22 cellular contexts compared by ENCODE assay signal in genomic region chr1:43286533-43286932, GRCh38. TPM values are rescaled to one million over a fixed set of nuclear protein-coding genes. Genes with fewer than 3 reads are reported as not detected.
"Had no signal": no experiment of that assay in that cellular context is flagged by ENCODE, and none has a peak within 500 bp of the region (broad histone marks: within the 10 kb centered on the region; RNA-seq: fewer than 3 reads in every experiment).

No MANE protein-coding gene starts in this region.

- H3K36me3 Mint-ChIP-seq: activated naive CD8-positive, alpha-beta T cell treated with anti-CD3 and anti-CD28 coated beads, Interleukin-2, amount 10 ng/mL, durations not matched to agents 7 days and 5 days had no signal

- H3K9ac ChIP-seq: parathyroid adenoma had no signal

- H3K9me3 Mint-ChIP-seq: activated CD4-positive, alpha-beta T cell treated with anti-CD3 and anti-CD28 coated beads, Interleukin-2, amount 10 ng/mL, durations not matched to agents 7 days and 5 days; activated naive CD8-positive, alpha-beta T cell treated with anti-CD3 and anti-CD28 coated beads, Interleukin-2, amount 10 ng/mL, durations not matched to agents 7 days and 5 days; activated T-helper 1 cell treated with anti-CD3 and anti-CD28 coated beads, Interleukin-12 subunit alpha, Interleukin-12 subunit beta, Interleukin-2, Interleukin-4 antibody, amounts not matched to agents 30 ng/mL and 10 ng/mL and 1 ng/mL, durations not matched to agents 14 hours and 24 hours and 36 hours; dendritic cell treated with granulocyte-macrophage colony-stimulating factor and Interleukin-4, amounts not matched to agents 40 ng/mL and 50 ng/mL, for 4 days; effector memory CD8-positive, alpha-beta T cell; naive thymus-derived CD4-positive, alpha-beta T cell; T-helper 1 cell treated with Interleukin-12 subunit alpha and Interleukin-12 subunit beta and Interleukin-4 antibody, amounts not matched to agents 30 μg/mL and 1 μg/mL, for 36 hours had no signal

- FAIRE-seq: frontal cortex, TTC549 had no signal

- H3K4me1 ChIP-seq: parathyroid adenoma had no signal

- H3K27ac ChIP-seq: epithelial cell of prostate had no signal

- H3K27me3 ChIP-seq: upper lobe of left lung had no signal

- ATAC-seq: effector memory CD8-positive, alpha-beta T cell; naive thymus-derived CD4-positive, alpha-beta T cell had no signal

- H3K9me3 ChIP-seq: upper lobe of left lung had no signal

- H3K36me3 ChIP-seq: upper lobe of left lung had no signal

- H3K4me1 Mint-ChIP-seq: activated CD4-positive, alpha-beta T cell treated with anti-CD3 and anti-CD28 coated beads, Interleukin-2, amount 10 ng/mL, durations not matched to agents 7 days and 5 days; activated naive CD8-positive, alpha-beta T cell treated with anti-CD3 and anti-CD28 coated beads, Interleukin-2, amount 10 ng/mL, durations not matched to agents 7 days and 5 days had no signal

- H3K79me2 ChIP-seq: parathyroid adenoma had no signal

- DNase-seq: activated CD4-positive, alpha-beta T cell treated with anti-CD3 and anti-CD28 coated beads, Interleukin-2, amount 10 ng/mL, durations not matched to agents 7 days and 5 days; activated naive CD4-positive, alpha-beta T cell; activated naive CD8-positive, alpha-beta T cell treated with anti-CD3 and anti-CD28 coated beads, Interleukin-2, amount 10 ng/mL, durations not matched to agents 7 days and 5 days; anterior cingulate cortex; effector memory CD8-positive, alpha-beta T cell; head of caudate nucleus; naive thymus-derived CD4-positive, alpha-beta T cell; retina; stimulated activated CD4-positive, alpha-beta T cell treated with anti-CD3 and anti-CD28 coated beads, Interleukin-15, amount 100 ng/mL, for 24 hours; stimulated activated CD4-positive, alpha-beta T cell treated with anti-CD3 and anti-CD28 coated beads, Interleukin-4, amount 100 ng/mL, for 1 hour; stimulated activated naive CD4-positive, alpha-beta T cell treated with Interleukin-2 at 50 U/mL for 16 hours; upper lobe of left lung had no signal

- H3K27ac Mint-ChIP-seq: activated CD4-positive, alpha-beta T cell treated with anti-CD3 and anti-CD28 coated beads, Interleukin-2, amount 10 ng/mL, durations not matched to agents 7 days and 5 days; activated naive CD8-positive, alpha-beta T cell treated with anti-CD3 and anti-CD28 coated beads, Interleukin-2, amount 10 ng/mL, durations not matched to agents 7 days and 5 days; activated T-helper 1 cell treated with anti-CD3 and anti-CD28 coated beads, Interleukin-12 subunit alpha, Interleukin-12 subunit beta, Interleukin-2, Interleukin-4 antibody, amounts not matched to agents 30 ng/mL and 10 ng/mL and 1 ng/mL, durations not matched to agents 14 hours and 24 hours and 36 hours; dendritic cell treated with granulocyte-macrophage colony-stimulating factor and Interleukin-4, amounts not matched to agents 40 ng/mL and 50 ng/mL, for 4 days; effector memory CD8-positive, alpha-beta T cell; naive thymus-derived CD4-positive, alpha-beta T cell; T-helper 1 cell treated with Interleukin-12 subunit alpha and Interleukin-12 subunit beta and Interleukin-4 antibody, amounts not matched to agents 30 μg/mL and 1 μg/mL, for 36 hours had no signal

- H3K4me3 Mint-ChIP-seq: activated CD4-positive, alpha-beta T cell treated with anti-CD3 and anti-CD28 coated beads, Interleukin-2, amount 10 ng/mL, durations not matched to agents 7 days and 5 days; activated naive CD8-positive, alpha-beta T cell treated with anti-CD3 and anti-CD28 coated beads, Interleukin-2, amount 10 ng/mL, durations not matched to agents 7 days and 5 days; activated T-helper 1 cell treated with anti-CD3 and anti-CD28 coated beads, Interleukin-12 subunit alpha, Interleukin-12 subunit beta, Interleukin-2, Interleukin-4 antibody, amounts not matched to agents 30 ng/mL and 10 ng/mL and 1 ng/mL, durations not matched to agents 14 hours and 24 hours and 36 hours; dendritic cell treated with granulocyte-macrophage colony-stimulating factor and Interleukin-4, amounts not matched to agents 40 ng/mL and 50 ng/mL, for 4 days; effector memory CD8-positive, alpha-beta T cell; naive thymus-derived CD4-positive, alpha-beta T cell; T-helper 1 cell treated with Interleukin-12 subunit alpha and Interleukin-12 subunit beta and Interleukin-4 antibody, amounts not matched to agents 30 μg/mL and 1 μg/mL, for 36 hours had no signal

RNA-seq across cellular contexts. Expression of gene C1orf210, which starts 1.2 kb away (rescaled TPM):
- total RNA-seq: activated CD4-positive, alpha-beta T cell treated with anti-CD3 and anti-CD28 coated beads, Interleukin-2, amount 10 ng/mL, durations not matched to agents 7 days and 5 days; activated CD8-positive, alpha-beta memory T cell treated with anti-CD3 and anti-CD28 coated beads for 36 hours; activated naive CD8-positive, alpha-beta T cell treated with anti-CD3 and anti-CD28 coated beads, Interleukin-2, amount 10 ng/mL, durations not matched to agents 7 days and 5 days; activated T-helper 1 cell treated with anti-CD3 and anti-CD28 coated beads, Interleukin-12 subunit alpha, Interleukin-12 subunit beta, Interleukin-2, Interleukin-4 antibody, amounts not matched to agents 30 ng/mL and 10 ng/mL and 1 ng/mL, durations not matched to agents 14 hours and 24 hours and 36 hours; frontal cortex; lung microvascular endothelial cell; naive thymus-derived CD4-positive, alpha-beta T cell; skeletal muscle tissue had no signal
- polyA plus RNA-seq: naive thymus-derived CD4-positive, alpha-beta T cell had no signal

RNA-seq across cellular contexts. Expression of gene TIE1, which starts 14.2 kb away (rescaled TPM):
- total RNA-seq: activated CD4-positive, alpha-beta T cell treated with anti-CD3 and anti-CD28 coated beads, Interleukin-2, amount 10 ng/mL, durations not matched to agents 7 days and 5 days had no signal
- polyA plus RNA-seq: naive thymus-derived CD4-positive, alpha-beta T cell had no signal

RNA-seq across cellular contexts. Expression of gene TMEM125, which starts 16.8 kb away (rescaled TPM):
- total RNA-seq: activated CD4-positive, alpha-beta T cell treated with anti-CD3 and anti-CD28 coated beads, Interleukin-2, amount 10 ng/mL, durations not matched to agents 7 days and 5 days; activated CD8-positive, alpha-beta memory T cell treated with anti-CD3 and anti-CD28 coated beads for 36 hours; activated naive CD8-positive, alpha-beta T cell treated with anti-CD3 and anti-CD28 coated beads, Interleukin-2, amount 10 ng/mL, durations not matched to agents 7 days and 5 days; activated T-helper 1 cell treated with anti-CD3 and anti-CD28 coated beads, Interleukin-12 subunit alpha, Interleukin-12 subunit beta, Interleukin-2, Interleukin-4 antibody, amounts not matched to agents 30 ng/mL and 10 ng/mL and 1 ng/mL, durations not matched to agents 14 hours and 24 hours and 36 hours; lung microvascular endothelial cell had no signal

RNA-seq across cellular contexts. Expression of gene MPL, which starts 51.1 kb away (rescaled TPM):
- total RNA-seq: activated CD4-positive, alpha-beta T cell treated with anti-CD3 and anti-CD28 coated beads, Interleukin-2, amount 10 ng/mL, durations not matched to agents 7 days and 5 days; activated CD8-positive, alpha-beta memory T cell treated with anti-CD3 and anti-CD28 coated beads for 36 hours; activated naive CD8-positive, alpha-beta T cell treated with anti-CD3 and anti-CD28 coated beads, Interleukin-2, amount 10 ng/mL, durations not matched to agents 7 days and 5 days; activated T-helper 1 cell treated with anti-CD3 and anti-CD28 coated beads, Interleukin-12 subunit alpha, Interleukin-12 subunit beta, Interleukin-2, Interleukin-4 antibody, amounts not matched to agents 30 ng/mL and 10 ng/mL and 1 ng/mL, durations not matched to agents 14 hours and 24 hours and 36 hours; frontal cortex; skeletal muscle tissue had no signal
- polyA plus RNA-seq: naive thymus-derived CD4-positive, alpha-beta T cell had no signal
